Comparison of ENCODE assay signal across 18 cellular contexts in genomic region chr12:10191865-10192264, GRCh38. TPM values are rescaled to one million over a fixed set of nuclear protein-coding genes. Genes with fewer than 3 reads are reported as not detected.
A peak's percentile ranks its signal among the peaks of the same experiment; 100 is the strongest.
DNase-seq lines count a peak whose midpoint lies in the region; ATAC-seq and TF ChIP-seq lines count a peak whose summit lies in the region.
"Had no signal": no experiment of that assay in that cellular context is flagged by ENCODE, and none has a peak within 500 bp of the region (broad histone marks: within the 10 kb centered on the region; RNA-seq: fewer than 3 reads in every experiment).

No MANE protein-coding gene starts in this region.

- no peak for TF ChIP-seq CTCF in fibroblast of villous mesenchyme (IDR thresholded peaks at IDR 0.05; ENCODE audit: insufficient read depth, low read depth, low read length)
- TF ChIP-seq CTCF in CD4-positive, alpha-beta T cell (IDR thresholded peaks at IDR 0.05) = no peak
- TF ChIP-seq CTCF in prostate gland (IDR thresholded peaks at IDR 0.05) = no peak

- no peaks in the 10 kb centered on the region for H3K9me3 Mint-ChIP-seq in CD4-positive, alpha-beta T cell
- H3K9me3 Mint-ChIP-seq: activated B cell treated with CpG ODN at 0.5 μM for 24 hours had no signal

- H3K27ac ChIP-seq in CD4-positive, alpha-beta T cell (ENCODE audit: low read depth, low read length) = no peak overlapping the region
- no peak overlapping the region for H3K27ac ChIP-seq in prostate gland
- H3K27ac ChIP-seq: 22Rv1, SJCRH30, tibial nerve had no signal

- H3K9me3 ChIP-seq in CD4-positive, alpha-beta T cell (ENCODE audit: control insufficient read depth, low read length) = no peaks in the 10 kb centered on the region
- H3K9me3 ChIP-seq in prostate gland = no peaks in the 10 kb centered on the region
- H3K9me3 ChIP-seq: HAP-1, SJCRH30, tibial nerve had no signal

- H3K4me3 Mint-ChIP-seq in CD4-positive, alpha-beta T cell = no peak overlapping the region
- H3K4me3 Mint-ChIP-seq: activated B cell treated with CpG ODN at 0.5 μM for 24 hours, IgD-negative memory B cell had no signal

- peaks cover 21% of the 10 kb centered on the region for H3K27me3 Mint-ChIP-seq in CD4-positive, alpha-beta T cell

- WGBS in prostate gland = 10% methylated on average over 2 of the region's 2 CpGs

- TF ChIP-seq POLR2A in prostate gland (IDR thresholded peaks at IDR 0.05) = no peak

- H3K36me3 Mint-ChIP-seq in CD4-positive, alpha-beta T cell (ENCODE audit: low read depth) = no peaks in the 10 kb centered on the region
- H3K36me3 Mint-ChIP-seq: IgD-negative memory B cell had no signal

- peaks cover 6% of the 10 kb centered on the region for H3K4me1 Mint-ChIP-seq in CD4-positive, alpha-beta T cell (ENCODE audit: low read depth)

- POLR2A ChIA-PET in CD4-positive, alpha-beta T cell (lab: Charles Lee) = no interaction called here

- intact Hi-C loops in left cardiac atrium (cut with DNase I) = no loop called here
- intact Hi-C loops in left ventricle myocardium superior (cut with micrococcal nuclease) = loop anchor here (5.0 kb wide), 1 partner anchor 40 kb away; no protein-coding TSS in a partner anchor
- intact Hi-C loops in CD4-positive, alpha-beta T cell (cut with DNase I, micrococcal nuclease) = loop anchor here (2.0 to 10.0 kb wide), 6 partner anchors 250 to 1497 kb away; partner anchors contain the start of gene RIMKLB (in 1 of the 2)
- intact Hi-C loops in prostate gland (cut with DNase I) = loop anchor here (2.0 kb wide), 1 partner anchor 39 kb away; no protein-coding TSS in a partner anchor

- H3K4me3 ChIP-seq in fibroblast of villous mesenchyme (ENCODE audit: low read depth, low read length) (no peak overlapping the region), prostate gland (no peak overlapping the region)
- H3K4me3 ChIP-seq: HAP-1, SJCRH30, tibial nerve had no signal

- H3K36me3 ChIP-seq in prostate gland = no peaks in the 10 kb centered on the region
- H3K36me3 ChIP-seq: HAP-1, SJCRH30, tibial nerve had no signal

- ATAC-seq in left cardiac atrium (peak; percentile 8 to 24), left ventricle myocardium superior (no peak), HG02610 (IDR thresholded peaks at IDR 0.05; ENCODE audit: unreplicated experiment) (no peak)
- no peak for ATAC-seq in CD4-positive, alpha-beta T cell (ENCODE audit: poor library complexity)

- no peaks in the 10 kb centered on the region for H3K27me3 ChIP-seq in CD4-positive, alpha-beta T cell (ENCODE audit: control insufficient read depth, insufficient read depth, low read length)
- H3K27me3 ChIP-seq in prostate gland (replicated peaks; ENCODE audit: insufficient read depth) = no peaks in the 10 kb centered on the region
- H3K27me3 ChIP-seq: SJCRH30, tibial nerve had no signal

- no peaks in the 10 kb centered on the region for H3K4me1 ChIP-seq in prostate gland (replicated peaks)
- H3K4me1 ChIP-seq: SJCRH30, tibial nerve had no signal

- no peak overlapping the region for H3K27ac Mint-ChIP-seq in CD4-positive, alpha-beta T cell
- H3K27ac Mint-ChIP-seq: activated B cell treated with CpG ODN at 0.5 μM for 24 hours had no signal

- CTCF ChIA-PET in CD4-positive, alpha-beta T cell (lab: Charles Lee) = no interaction called here

- DNase-seq in left cardiac atrium = no peak
- no peak for DNase-seq in left ventricle myocardium superior
- peak; percentile 62 for DNase-seq in amniotic epithelial cell (ENCODE audit: low read depth)
- peak; percentile 64 for DNase-seq in fibroblast of villous mesenchyme (ENCODE audit: low read depth)
- no peak for DNase-seq in CD4-positive, alpha-beta T cell
- no peak for DNase-seq in HUDEP-2 (lab: John Stamatoyannopoulos, UW; ENCODE audit: unreplicated experiment in 76 of 76)
- DNase-seq in prostate gland (ENCODE audit: low spot score) = no peak
- DNase-seq: activated B cell treated with CpG ODN at 0.5 μM for 24 hours; hippocampal formation; NCI-H1436 treated with DMSO at 0.1 percent for 48 hours; SJCRH30; stimulated activated CD4-positive, alpha-beta T cell treated with anti-CD3 and anti-CD28 coated beads, Interleukin-15, amount 100 ng/mL, for 24 hours had no signal

RNA-seq across cellular contexts. Expression of gene TMEM52B, which starts 13.0 kb away (rescaled TPM):
- total RNA-seq in left cardiac atrium (not detected), left ventricle myocardium superior (not detected), fibroblast of villous mesenchyme (3.5 and 17.7 TPM in 2 replicates), prostate gland (under 1 TPM in 1 of 2 donors, not detected in 1; 0.17 TPM)
- total RNA-seq in CD4-positive, alpha-beta T cell = not detected
- total RNA-seq: activated B cell treated with CpG ODN at 0.5 μM for 24 hours, lung microvascular endothelial cell, SJCRH30 had no signal

RNA-seq across cellular contexts. Expression of gene OLR1, which starts 19.9 kb away (rescaled TPM):
- under 1 TPM in 1 of 2 donors, not detected in 1; 0.60 TPM for total RNA-seq in left cardiac atrium
- 0.64 TPM for total RNA-seq in left ventricle myocardium superior
- 9.3 and 73.0 TPM in 2 replicates for total RNA-seq in fibroblast of villous mesenchyme
- total RNA-seq in CD4-positive, alpha-beta T cell = not detected
- total RNA-seq in prostate gland = 1 to 10 TPM; 1.2 to 2.1 TPM
- total RNA-seq: activated B cell treated with CpG ODN at 0.5 μM for 24 hours, lung microvascular endothelial cell, SJCRH30 had no signal

RNA-seq across cellular contexts. Expression of gene GABARAPL1, which starts 20.8 kb away (rescaled TPM):
- total RNA-seq in left cardiac atrium (100 to 1,000 TPM; 167 to 280 TPM), left ventricle myocardium superior (217 TPM), fibroblast of villous mesenchyme (61.2 and 131 TPM in 2 replicates), prostate gland (10 to 100 TPM; 78.2 to 95.9 TPM)
- total RNA-seq in CD4-positive, alpha-beta T cell = 100 to 1,000 TPM; 267 to 276 TPM

Comparison
In these comparisons a context has a peak if more than half of its experiments do, and no peak if none do; other contexts are left out.
1. ATAC-seq: peak in left cardiac atrium (2 of 2); none in left ventricle myocardium superior (single experiment), HG02610 (single experiment) and CD4-positive, alpha-beta T cell (single experiment).
2. intact Hi-C loops: an anchor here in left ventricle myocardium superior (5.0 kb wide), CD4-positive, alpha-beta T cell (2.0 to 10.0 kb wide) and prostate gland (2.0 kb wide); none called in left cardiac atrium.
3. DNase-seq: peak in amniotic epithelial cell (single experiment) and fibroblast of villous mesenchyme (single experiment); none in left cardiac atrium (single experiment), left ventricle myocardium superior (single experiment), CD4-positive, alpha-beta T cell (0 of 10), HUDEP-2 (0 of 76) and prostate gland (single experiment).